18 cellular contexts compared by ENCODE assay signal in the genomic region with DNA sequence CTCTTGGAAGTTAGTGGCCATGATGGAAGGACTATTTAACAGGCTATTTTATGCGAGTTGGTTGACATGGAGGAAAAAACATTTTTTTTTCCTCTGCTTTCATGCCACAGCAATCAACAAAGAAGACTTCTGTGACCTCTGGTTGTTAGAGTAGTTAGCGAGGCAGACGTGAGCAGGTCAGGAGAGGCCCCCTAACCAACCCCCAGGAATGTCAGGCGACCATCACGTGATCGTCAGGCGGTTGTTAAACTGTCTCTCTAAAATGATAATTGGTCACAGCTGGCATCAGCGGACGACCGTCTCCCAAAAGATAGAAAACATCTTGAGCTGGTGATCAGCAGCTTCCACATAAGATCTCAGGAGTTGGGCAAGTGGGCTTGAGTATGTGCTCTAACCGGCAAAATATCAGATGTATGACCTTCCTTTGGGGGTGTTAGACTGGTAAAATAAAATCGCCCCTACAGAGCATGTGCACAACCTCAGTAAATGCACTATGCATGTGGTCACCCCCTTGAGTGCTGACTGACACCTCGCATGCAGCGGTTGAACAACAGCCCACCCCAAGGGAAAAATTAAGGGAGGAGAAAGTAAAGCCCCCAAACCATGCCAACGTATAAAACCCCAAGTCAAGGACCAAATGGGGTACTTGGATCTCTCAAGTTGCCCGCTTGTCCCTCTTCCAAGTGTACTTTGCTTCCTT. TPM values are rescaled to one million over a fixed set of nuclear protein-coding genes. Genes with fewer than 3 reads are reported as not detected.
DNase-seq lines count a peak whose midpoint lies in the region; ATAC-seq, FAIRE-seq and TF ChIP-seq lines count a peak whose summit lies in the region.
"Had no signal": no experiment of that assay in that cellular context is flagged by ENCODE, and none has a peak within 500 bp of the region (broad histone marks: within the 10 kb centered on the region; RNA-seq: fewer than 3 reads in every experiment).

No MANE protein-coding gene starts in this region.

- H3K9ac ChIP-seq in kidney (ENCODE audit: low read length in 2 of 2): no peak overlapping the region

- H3K27me3 Mint-ChIP-seq in GM23338 (ENCODE audit: insufficient read depth, low read depth, poor library complexity): no peaks in the 10 kb centered on the region

- no peak overlapping the region for H2AFZ ChIP-seq in GM23338

- no peaks in the 10 kb centered on the region for H3K79me2 ChIP-seq in GM23338 (replicated peaks; ENCODE audit: insufficient read depth)

- H3K36me3 ChIP-seq in GM23338 (ENCODE audit: insufficient read depth): no peaks in the 10 kb centered on the region
- H3K36me3 ChIP-seq in kidney (ENCODE audit: control insufficient read depth in 1 of 2, insufficient read depth in 2 of 2, low read length in 2 of 2): no peaks in the 10 kb centered on the region
- H3K36me3 ChIP-seq: adrenal gland, MG63 had no signal

- ATAC-seq in GM23338 (peak; percentile 55; the same call in 2 of the 3 replicates), left lobe of liver (no peak)
- ATAC-seq: activated CD4-positive, CD25-positive, alpha-beta regulatory T cell treated with anti-CD3 and anti-CD28 coated beads, Interleukin-2, amount 50 U/mL, for 24 hours; activated T-helper 17 cell treated with anti-CD3 and anti-CD28 coated beads, Interleukin-2, amount 50 U/mL, for 72 hours had no signal

- DNase-seq in GM23338 (ENCODE audit: low spot score): peak; percentile 37
- DNase-seq in SK-N-DZ (ENCODE audit: low spot score): peak; percentile 49
- peak; percentile 80 for DNase-seq in kidney
- DNase-seq in ureter (ENCODE audit: low spot score): peak; percentile 47
- DNase-seq in left lobe of liver (ENCODE audit: low spot score): no peak
- DNase-seq in D721Med (ENCODE audit: insufficient read length, low spot score): no peak
- no peak for DNase-seq in stimulated activated naive CD4-positive, alpha-beta T cell treated with Interleukin-2 at 50 U/mL for 16 hours (lab: John Stamatoyannopoulos, UW)
- DNase-seq: adrenal gland; DMS53; hippocampal formation; MG63; NCI-H1694; SHP77; stimulated activated CD4-positive, alpha-beta T cell treated with anti-CD3 and anti-CD28 coated beads, Interleukin-4, amount 100 ng/mL, for 24 hours had no signal

- no peaks in the 10 kb centered on the region; the same call in 2 of the 3 replicates for H3K9me3 Mint-ChIP-seq in GM23338
- H3K9me3 Mint-ChIP-seq: activated T-helper 17 cell treated with anti-CD3 and anti-CD28 coated beads, Interleukin-2, amount 50 U/mL, for 72 hours; T-helper 2 cell treated with Interferon-gamma antibody and Interleukin-4, amounts not matched to agents 5 μg/mL and 100 μg/mL, for 36 hours had no signal

- H3K27me3 ChIP-seq in GM23338 (ENCODE audit: insufficient read depth): no peaks in the 10 kb centered on the region
- H3K27me3 ChIP-seq: adrenal gland had no signal

- H3K27ac ChIP-seq in GM23338 (ENCODE audit: low read depth): peak overlapping the region; percentile 23; the same call in 1 of the 2 replicates
- no peak overlapping the region for H3K27ac ChIP-seq in kidney (ENCODE audit: low read depth in 2 of 2, low read length in 2 of 2)
- H3K27ac ChIP-seq: adrenal gland had no signal

- H3K9me2 ChIP-seq in GM23338 (ENCODE audit: insufficient read depth): 0 out of 2 replicates have a peak, but pooled peaks cover 6% of the 10 kb centered on the region

- H3K4me3 ChIP-seq in GM23338: no peak overlapping the region
- H3K4me3 ChIP-seq in kidney (ENCODE audit: low read length in 2 of 2): no peak overlapping the region
- H3K4me3 ChIP-seq: adrenal gland, MG63 had no signal

- H3K4me1 Mint-ChIP-seq in GM23338: peaks cover 30% of the 10 kb centered on the region
- H3K4me1 Mint-ChIP-seq: activated T-helper 17 cell treated with anti-CD3 and anti-CD28 coated beads, Interleukin-2, amount 50 U/mL, for 72 hours had no signal

- no peak overlapping the region for H3K4me3 Mint-ChIP-seq in GM23338
- H3K4me3 Mint-ChIP-seq: activated T-helper 17 cell treated with anti-CD3 and anti-CD28 coated beads, Interleukin-2, amount 50 U/mL, for 72 hours; CD14-positive monocyte; T-helper 2 cell treated with Interferon-gamma antibody and Interleukin-4, amounts not matched to agents 5 μg/mL and 100 μg/mL, for 36 hours had no signal

- no peak overlapping the region for H3K27ac Mint-ChIP-seq in GM23338
- H3K27ac Mint-ChIP-seq: activated T-helper 17 cell treated with anti-CD3 and anti-CD28 coated beads, Interleukin-2, amount 50 U/mL, for 72 hours; CD14-positive monocyte; T-helper 2 cell treated with Interferon-gamma antibody and Interleukin-4, amounts not matched to agents 5 μg/mL and 100 μg/mL, for 36 hours had no signal

- TF ChIP-seq CTCF in GM23338 (conservative IDR thresholded peaks at IDR 0.05; ENCODE audit: low read depth in 2 of 2): no peak
- TF ChIP-seq CTCF in kidney (IDR thresholded peaks at IDR 0.05; ENCODE audit: borderline replicate concordance, extremely low read depth, insufficient read depth): no peak
- no peak for TF ChIP-seq CTCF in D721Med (IDR thresholded peaks at IDR 0.05; ENCODE audit: insufficient read depth, missing control alignments)

- no peaks in the 10 kb centered on the region for H4K20me1 ChIP-seq in GM23338 (replicated peaks; ENCODE audit: insufficient read depth)

- no peaks in the 10 kb centered on the region for H3K9me3 ChIP-seq in kidney (ENCODE audit: control insufficient read depth in 1 of 2, low read length in 2 of 2)
- H3K9me3 ChIP-seq: adrenal gland, MG63 had no signal

- intact Hi-C loops in kidney (cut with DNase I): no loop called here

- no peaks in the 10 kb centered on the region for H3K36me3 Mint-ChIP-seq in GM23338 (ENCODE audit: low read depth)
- H3K36me3 Mint-ChIP-seq: CD14-positive monocyte had no signal

- H3K4me2 ChIP-seq in GM23338: no peak overlapping the region; the same call in 1 of the 2 replicates

- no peak for FAIRE-seq in kidney (lab: Jason Lieb, UNC)
- FAIRE-seq in D721Med (lab: Jason Lieb, UNC): no peak

- H3F3A ChIP-seq in GM23338 (replicated peaks; ENCODE audit: low read depth): no peaks in the 10 kb centered on the region

- H3K4me1 ChIP-seq in GM23338 (ENCODE audit: insufficient read depth): peaks cover 22% of the 10 kb centered on the region
- H3K4me1 ChIP-seq in kidney (ENCODE audit: control insufficient read depth in 1 of 2, insufficient read depth in 1 of 2, low read depth in 1 of 2, low read length in 2 of 2): no peaks in the 10 kb centered on the region
- H3K4me1 ChIP-seq: adrenal gland had no signal

TF ChIP-seq in GM23338, 12 proteins besides CTCF, POLR2A, EP300 and RAD21 (continues in another document):
- TF ChIP-seq, protein P1, sequence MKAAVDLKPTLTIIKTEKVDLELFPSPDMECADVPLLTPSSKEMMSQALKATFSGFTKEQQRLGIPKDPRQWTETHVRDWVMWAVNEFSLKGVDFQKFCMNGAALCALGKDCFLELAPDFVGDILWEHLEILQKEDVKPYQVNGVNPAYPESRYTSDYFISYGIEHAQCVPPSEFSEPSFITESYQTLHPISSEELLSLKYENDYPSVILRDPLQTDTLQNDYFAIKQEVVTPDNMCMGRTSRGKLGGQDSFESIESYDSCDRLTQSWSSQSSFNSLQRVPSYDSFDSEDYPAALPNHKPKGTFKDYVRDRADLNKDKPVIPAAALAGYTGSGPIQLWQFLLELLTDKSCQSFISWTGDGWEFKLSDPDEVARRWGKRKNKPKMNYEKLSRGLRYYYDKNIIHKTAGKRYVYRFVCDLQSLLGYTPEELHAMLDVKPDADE (IDR thresholded peaks at IDR 0.05): no peak
- no peak for TF ChIP-seq EZH2 (IDR thresholded peaks at IDR 0.05; ENCODE audit: low read depth, unreplicated experiment)
- TF ChIP-seq, protein P2, sequence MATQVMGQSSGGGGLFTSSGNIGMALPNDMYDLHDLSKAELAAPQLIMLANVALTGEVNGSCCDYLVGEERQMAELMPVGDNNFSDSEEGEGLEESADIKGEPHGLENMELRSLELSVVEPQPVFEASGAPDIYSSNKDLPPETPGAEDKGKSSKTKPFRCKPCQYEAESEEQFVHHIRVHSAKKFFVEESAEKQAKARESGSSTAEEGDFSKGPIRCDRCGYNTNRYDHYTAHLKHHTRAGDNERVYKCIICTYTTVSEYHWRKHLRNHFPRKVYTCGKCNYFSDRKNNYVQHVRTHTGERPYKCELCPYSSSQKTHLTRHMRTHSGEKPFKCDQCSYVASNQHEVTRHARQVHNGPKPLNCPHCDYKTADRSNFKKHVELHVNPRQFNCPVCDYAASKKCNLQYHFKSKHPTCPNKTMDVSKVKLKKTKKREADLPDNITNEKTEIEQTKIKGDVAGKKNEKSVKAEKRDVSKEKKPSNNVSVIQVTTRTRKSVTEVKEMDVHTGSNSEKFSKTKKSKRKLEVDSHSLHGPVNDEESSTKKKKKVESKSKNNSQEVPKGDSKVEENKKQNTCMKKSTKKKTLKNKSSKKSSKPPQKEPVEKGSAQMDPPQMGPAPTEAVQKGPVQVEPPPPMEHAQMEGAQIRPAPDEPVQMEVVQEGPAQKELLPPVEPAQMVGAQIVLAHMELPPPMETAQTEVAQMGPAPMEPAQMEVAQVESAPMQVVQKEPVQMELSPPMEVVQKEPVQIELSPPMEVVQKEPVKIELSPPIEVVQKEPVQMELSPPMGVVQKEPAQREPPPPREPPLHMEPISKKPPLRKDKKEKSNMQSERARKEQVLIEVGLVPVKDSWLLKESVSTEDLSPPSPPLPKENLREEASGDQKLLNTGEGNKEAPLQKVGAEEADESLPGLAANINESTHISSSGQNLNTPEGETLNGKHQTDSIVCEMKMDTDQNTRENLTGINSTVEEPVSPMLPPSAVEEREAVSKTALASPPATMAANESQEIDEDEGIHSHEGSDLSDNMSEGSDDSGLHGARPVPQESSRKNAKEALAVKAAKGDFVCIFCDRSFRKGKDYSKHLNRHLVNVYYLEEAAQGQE (IDR thresholded peaks at IDR 0.05; ENCODE audit: unreplicated experiment): no peak
- no peak for TF ChIP-seq ZNF331 (CRISPR knock-in tag; IDR thresholded peaks at IDR 0.05; ENCODE audit: low read depth)
- no peak for TF ChIP-seq STAT1 (IDR thresholded peaks at IDR 0.05; ENCODE audit: unreplicated experiment)
- no peak for TF ChIP-seq EZH2phosphoT487 (IDR thresholded peaks at IDR 0.05; ENCODE audit: unreplicated experiment)
- TF ChIP-seq CREB1 (CRISPR knock-in tag; IDR thresholded peaks at IDR 0.05; ENCODE audit: low read depth): no peak
- TF ChIP-seq NANOG (IDR thresholded peaks at IDR 0.05; ENCODE audit: borderline replicate concordance): no peak
- no peak for TF ChIP-seq POLR2AphosphoS5 (IDR thresholded peaks at IDR 0.05; ENCODE audit: low read depth)

RNA-seq across cellular contexts. Expression of a gene that starts 20.9 kb away (rescaled TPM):
- total RNA-seq in GM23338 (2014; rRNA removed; shearing (Covaris generic)): 40.9 and 45.7 TPM in 2 replicates
- polyA plus RNA-seq in GM23338 (2016; fragmentation: Nextera tagmentation; extraction: Ambion mirVana) (50.9 and 62.0 TPM in 2 replicates), kidney (ENCODE audit: insufficient read depth, low read depth, low replicate concordance) (13.0 TPM)
- 92.7 and 111 TPM in 2 replicates for polyA plus RNA-seq in SK-N-DZ (2014; cell fraction: cytosol; rRNA removed)
- 60.8 and 70.7 TPM in 2 replicates for polyA plus RNA-seq in SK-N-DZ (2014; cell fraction: nucleus; rRNA removed)
- total RNA-seq in kidney (13.2 TPM), ureter (23.1 TPM), left lobe of liver (13.4 TPM)

Comparison
In these comparisons a context has a peak if more than half of its experiments do, and no peak if none do; other contexts are left out.
1. DNase-seq: peak in GM23338 (single experiment), SK-N-DZ (single experiment), kidney (single experiment) and ureter (single experiment); none in left lobe of liver (single experiment), D721Med (single experiment) and stimulated activated naive CD4-positive, alpha-beta T cell treated with Interleukin-2 at 50 U/mL for 16 hours (single experiment).